Comparison of ENCODE assay signal across 13 cellular contexts in the genomic region with DNA sequence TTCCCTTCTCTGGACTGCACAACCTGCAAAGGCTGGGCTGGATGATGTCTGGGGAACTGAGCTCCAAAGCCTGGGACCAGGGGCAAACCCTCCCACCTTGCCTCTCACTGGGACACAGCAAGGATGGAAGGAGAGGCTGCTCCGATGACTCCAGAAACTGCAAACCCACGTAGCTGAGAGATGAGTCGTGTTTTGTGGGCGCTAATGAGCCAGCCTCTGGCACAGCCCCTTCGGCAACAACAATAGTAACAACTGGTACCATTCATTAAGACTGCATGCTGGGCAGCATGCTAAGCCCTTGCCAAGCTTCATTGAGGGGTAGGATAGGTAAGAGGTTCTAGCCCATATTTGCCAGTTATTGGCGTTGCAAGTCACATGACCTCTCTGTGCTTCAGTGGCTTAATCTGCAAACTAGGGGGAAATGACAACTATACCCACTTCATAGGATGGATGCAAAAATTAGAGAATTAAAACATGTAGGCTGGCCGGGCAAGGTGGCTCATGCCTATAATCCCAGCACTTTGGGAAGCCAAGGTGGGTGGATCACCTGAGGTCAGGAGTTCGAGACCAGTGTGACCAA.
DNase-seq lines count a peak whose midpoint lies in the region; ATAC-seq and TF ChIP-seq lines count a peak whose summit lies in the region.
"Had no signal": no experiment of that assay in that cellular context is flagged by ENCODE, and none has a peak within 500 bp of the region (broad histone marks: within the 10 kb centered on the region; RNA-seq: fewer than 3 reads in every experiment).

No MANE protein-coding gene starts in this region.

- DNase-seq in AG20443 (ENCODE audit: low spot score) (peak; percentile 93), kidney glomerular epithelial cell (lab: John Stamatoyannopoulos, UW) (peak; percentile 69), DMS 273 (lab: John Stamatoyannopoulos, UW; ENCODE audit: unreplicated experiment) (no peak), G401 (ENCODE audit: low spot score) (no peak), OCI-LY7 (ENCODE audit: low spot score) (no peak)
- no peak for DNase-seq in stimulated activated effector memory CD8-positive, alpha-beta T cell treated with anti-CD3 and anti-CD28 coated beads, Interleukin-12 subunit alpha, Interleukin-12 subunit beta, amount 100 ng/mL, for 72 hours (ENCODE audit: low spot score in 2 of 2)
- DNase-seq: CD4-positive, alpha-beta T cell; NCI-H2029 treated with DMSO at 0.1 percent for 48 hours; Peyer's patch had no signal

- H3K9me3 Mint-ChIP-seq in brain: peaks cover 0 to 2% (median 0%) of the 10 kb centered on the region in 5 experiments
- H3K9me3 Mint-ChIP-seq in stimulated activated effector memory CD8-positive, alpha-beta T cell treated with anti-CD3 and anti-CD28 coated beads, Interleukin-12 subunit alpha, Interleukin-12 subunit beta, amount 100 ng/mL, for 72 hours: no peaks in the 10 kb centered on the region
- H3K9me3 Mint-ChIP-seq: CD4-positive, alpha-beta T cell had no signal

- BruUV-seq in OCI-LY7 (replicated peaks; lab: Mats Ljungman, UMichigan): no TSS peak

- peak overlapping the region in 4 of 5 experiments; percentile 36 to 76 (median 57) for H3K27ac Mint-ChIP-seq in brain
- H3K27ac Mint-ChIP-seq in stimulated activated effector memory CD8-positive, alpha-beta T cell treated with anti-CD3 and anti-CD28 coated beads, Interleukin-12 subunit alpha, Interleukin-12 subunit beta, amount 100 ng/mL, for 72 hours: no peak overlapping the region
- H3K27ac Mint-ChIP-seq: CD4-positive, alpha-beta T cell had no signal

- CTCF ChIA-PET in OCI-LY7 (lab: Charles Lee; ENCODE audit: unreplicated experiment): no interaction called here

- H3K36me3 ChIP-seq in OCI-LY7 (ENCODE audit: insufficient read depth, low read length): no peaks in the 10 kb centered on the region
- H3K36me3 ChIP-seq: Peyer's patch had no signal

- no peaks in the 10 kb centered on the region for H3K9me3 ChIP-seq in OCI-LY7 (ENCODE audit: low read length)
- H3K9me3 ChIP-seq: Peyer's patch had no signal

- TF ChIP-seq CTCF in brain (conservative IDR thresholded peaks at IDR 0.05): no peak
- TF ChIP-seq CTCF in OCI-LY7 (conservative IDR thresholded peaks at IDR 0.05; ENCODE audit: low read length): no peak

- no peak overlapping the region for H2AFZ ChIP-seq in OCI-LY7 (ENCODE audit: low read length)

- no peaks in the 10 kb centered on the region for H3K4me1 ChIP-seq in OCI-LY7 (ENCODE audit: insufficient read depth, low read length, poor library complexity, severe bottlenecking)

- H3K36me3 Mint-ChIP-seq in brain: no peaks in the 10 kb centered on the region
- no peaks in the 10 kb centered on the region for H3K36me3 Mint-ChIP-seq in stimulated activated effector memory CD8-positive, alpha-beta T cell treated with anti-CD3 and anti-CD28 coated beads, Interleukin-12 subunit alpha, Interleukin-12 subunit beta, amount 100 ng/mL, for 72 hours

- peak overlapping the region in 2 of 5 experiments; percentile 21 to 56 for H3K4me3 Mint-ChIP-seq in brain
- H3K4me3 Mint-ChIP-seq in stimulated activated effector memory CD8-positive, alpha-beta T cell treated with anti-CD3 and anti-CD28 coated beads, Interleukin-12 subunit alpha, Interleukin-12 subunit beta, amount 100 ng/mL, for 72 hours: no peak overlapping the region
- H3K4me3 Mint-ChIP-seq: CD4-positive, alpha-beta T cell had no signal

- no peak overlapping the region for H3K27ac ChIP-seq in OCI-LY7 (ENCODE audit: low read depth, low read length, poor library complexity, severe bottlenecking)
- H3K27ac ChIP-seq: coronary artery, Peyer's patch, VCaP had no signal

- no peak for TF ChIP-seq RAD21 in Ishikawa (IDR thresholded peaks at IDR 0.05; ENCODE audit: low read depth)

- intact Hi-C loops in OCI-LY7 (cut with micrococcal nuclease; ENCODE audit: unreplicated experiment): no loop called here

- no peak for ATAC-seq in stimulated activated effector memory CD8-positive, alpha-beta T cell treated with anti-CD3 and anti-CD28 coated beads, Interleukin-12 subunit alpha, Interleukin-12 subunit beta, amount 100 ng/mL, for 72 hours

- H3K27me3 Mint-ChIP-seq in brain: no peaks in the 10 kb centered on the region
- H3K27me3 Mint-ChIP-seq: CD4-positive, alpha-beta T cell had no signal

- no peaks in the 10 kb centered on the region for H3K9me2 ChIP-seq in OCI-LY7 (ENCODE audit: insufficient read depth, low read length)

- in situ Hi-C loops in G401 (cut with HindIII; ENCODE audit: low sequenced_read_pairs): no loop called here

- H4K20me1 ChIP-seq in OCI-LY7 (ENCODE audit: insufficient read depth, low read length): no peaks in the 10 kb centered on the region

- POLR2A ChIA-PET in OCI-LY7 (lab: Charles Lee): interaction anchor here (0.7 kb wide), 1 partner anchor 167 kb away, joined by 4 read pairs; no protein-coding TSS in a partner anchor

- H3K79me2 ChIP-seq in OCI-LY7 (ENCODE audit: insufficient read depth, low read depth, low read length): no peaks in the 10 kb centered on the region

- H3K4me3 ChIP-seq in OCI-LY7 (ENCODE audit: low read depth, low read length, poor library complexity, severe bottlenecking): no peak overlapping the region
- H3K4me3 ChIP-seq: coronary artery, Peyer's patch had no signal

- H3K4me2 ChIP-seq in OCI-LY7 (ENCODE audit: low read length): no peak overlapping the region

- H3K4me1 Mint-ChIP-seq in brain: peaks cover 34% of the 10 kb centered on the region
- H3K4me1 Mint-ChIP-seq in stimulated activated effector memory CD8-positive, alpha-beta T cell treated with anti-CD3 and anti-CD28 coated beads, Interleukin-12 subunit alpha, Interleukin-12 subunit beta, amount 100 ng/mL, for 72 hours: peaks cover 6% of the 10 kb centered on the region

- TF ChIP-seq EP300 in Ishikawa (IDR thresholded peaks at IDR 0.05; ENCODE audit: borderline replicate concordance): no peak

TF ChIP-seq in Ishikawa, 13 proteins besides CTCF, POLR2A, EP300 and RAD21:
- TF ChIP-seq, protein P1, sequence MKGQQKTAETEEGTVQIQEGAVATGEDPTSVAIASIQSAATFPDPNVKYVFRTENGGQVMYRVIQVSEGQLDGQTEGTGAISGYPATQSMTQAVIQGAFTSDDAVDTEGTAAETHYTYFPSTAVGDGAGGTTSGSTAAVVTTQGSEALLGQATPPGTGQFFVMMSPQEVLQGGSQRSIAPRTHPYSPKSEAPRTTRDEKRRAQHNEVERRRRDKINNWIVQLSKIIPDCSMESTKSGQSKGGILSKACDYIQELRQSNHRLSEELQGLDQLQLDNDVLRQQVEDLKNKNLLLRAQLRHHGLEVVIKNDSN (IDR thresholded peaks at IDR 0.05): peak; percentile 50
- TF ChIP-seq NFIC (IDR thresholded peaks at IDR 0.05) (0 out of 2 replicates have a peak, but pooled peaks have one; percentile 3), CEBPB (IDR thresholded peaks at IDR 0.05) (no peak)

Comparison
In these comparisons a context has a peak if more than half of its experiments do, and no peak if none do; other contexts are left out.
1. DNase-seq: peak in AG20443 (single experiment) and kidney glomerular epithelial cell (single experiment); none in stimulated activated effector memory CD8-positive, alpha-beta T cell treated with anti-CD3 and anti-CD28 coated beads, Interleukin-12 subunit alpha, Interleukin-12 subunit beta, amount 100 ng/mL, for 72 hours (0 of 2), DMS 273 (single experiment), G401 (single experiment) and OCI-LY7 (single experiment).